ENCODE assay signal across 18 cellular contexts in the genomic region with DNA sequence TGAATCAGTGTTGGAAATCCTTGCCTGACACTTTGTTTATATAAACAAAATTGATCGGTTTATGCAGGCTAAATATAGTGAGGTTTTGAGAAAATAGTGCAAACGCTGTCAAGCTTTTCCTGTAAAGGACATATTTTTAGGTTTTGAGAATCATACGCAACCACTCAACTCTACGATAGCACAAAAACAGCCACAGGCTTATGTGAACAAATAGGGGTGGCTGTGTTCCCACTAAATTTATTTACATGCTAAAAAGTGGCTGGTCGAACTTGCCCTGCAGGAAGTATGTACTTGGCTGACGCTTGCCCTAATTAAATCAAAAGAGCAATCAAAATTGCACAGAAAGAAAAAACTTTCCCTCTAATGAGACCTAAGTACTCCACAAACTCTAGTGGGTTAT.
DNase-seq lines count a peak whose midpoint lies in the region; ATAC-seq and TF ChIP-seq lines count a peak whose summit lies in the region.
"Had no signal": no experiment of that assay in that cellular context is flagged by ENCODE, and none has a peak within 500 bp of the region (broad histone marks: within the 10 kb centered on the region; RNA-seq: fewer than 3 reads in every experiment).

No MANE protein-coding gene starts in this region.

- H3K36me3 Mint-ChIP-seq in CD4-positive, alpha-beta memory T cell = no peaks in the 10 kb centered on the region
- H3K36me3 Mint-ChIP-seq in T-helper 17 cell (ENCODE audit: low read depth) = no peaks in the 10 kb centered on the region
- H3K36me3 Mint-ChIP-seq: type B pancreatic cell had no signal

- peaks cover 4 to 16% (median 6%) of the 10 kb centered on the region in 4 donors for H3K4me1 Mint-ChIP-seq in CD4-positive, alpha-beta memory T cell
- H3K4me1 Mint-ChIP-seq in T-helper 17 cell = peaks cover 2% of the 10 kb centered on the region
- H3K4me1 Mint-ChIP-seq: neural crest cell had no signal

- TF ChIP-seq CTCF in left lung (IDR thresholded peaks at IDR 0.05) = no peak
- no peak for TF ChIP-seq CTCF in left ventricle myocardium inferior (IDR thresholded peaks at IDR 0.05; ENCODE audit: borderline replicate concordance)

- DNase-seq in DMS79 treated with DMSO at 0.1 percent for 48 hours (lab: John Stamatoyannopoulos, UW) = peak; percentile 32
- no peak for DNase-seq in DMS79 (lab: John Stamatoyannopoulos, UW)
- DNase-seq in CD4-positive, alpha-beta memory T cell = no peak
- DNase-seq in T-helper 17 cell = no peak
- DNase-seq in left lung = no peak
- DNase-seq in left ventricle myocardium inferior = no peak
- DNase-seq in stimulated activated CD4-positive, alpha-beta T cell treated with anti-CD3 and anti-CD28 coated beads, Interleukin-4, amount 100 ng/mL, for 24 hours = no peak
- DNase-seq: amygdala, islet precursor cell, NCI-H226, SIG-M5 had no signal

- H3K27me3 ChIP-seq in CD4-positive, alpha-beta memory T cell (ENCODE audit: insufficient read depth, low read length) = no peaks in the 10 kb centered on the region
- H3K27me3 ChIP-seq in left lung (no peaks in the 10 kb centered on the region), left ventricle myocardium inferior (ENCODE audit: low read depth) (no peaks in the 10 kb centered on the region)

- no peaks in the 10 kb centered on the region for H3K36me3 ChIP-seq in CD4-positive, alpha-beta memory T cell (ENCODE audit: insufficient read depth, low read length)
- H3K36me3 ChIP-seq in left lung (no peaks in the 10 kb centered on the region), left ventricle myocardium inferior (no peaks in the 10 kb centered on the region)
- H3K36me3 ChIP-seq: heart left ventricle had no signal

- intact Hi-C loops in CD4-positive, alpha-beta memory T cell (cut with micrococcal nuclease) = no loop called here
- intact Hi-C loops in left lung (cut with DNase I) (no loop called here), left ventricle myocardium inferior (cut with micrococcal nuclease) (no loop called here)

- peaks cover 11% of the 10 kb centered on the region for H3K4me1 ChIP-seq in CD4-positive, alpha-beta memory T cell (ENCODE audit: insufficient read depth, low read length)
- no peaks in the 10 kb centered on the region for H3K4me1 ChIP-seq in left lung
- peaks cover 9% of the 10 kb centered on the region for H3K4me1 ChIP-seq in left ventricle myocardium inferior

- ATAC-seq in T-helper 17 cell (peak; percentile 12), left lung (peak; percentile 61), GM18870 (IDR thresholded peaks at IDR 0.05; ENCODE audit: unreplicated experiment) (no peak)
- ATAC-seq: HCT116 had no signal

- H3K27ac ChIP-seq in CD4-positive, alpha-beta memory T cell (ENCODE audit: low read depth, low read length) = no peak overlapping the region
- no peak overlapping the region for H3K27ac ChIP-seq in left lung
- H3K27ac ChIP-seq in left ventricle myocardium inferior (replicated peaks) = no peak overlapping the region
- H3K27ac ChIP-seq: C4-2B, heart left ventricle, KMS-11 had no signal

- CTCF ChIA-PET in CD4-positive, alpha-beta memory T cell (lab: Charles Lee; ENCODE audit: partially characterized antibody) = interaction anchor here (1.0 kb wide), 1 partner anchor 38 kb away, joined by 3 read pairs; no protein-coding TSS in a partner anchor

- POLR2A ChIA-PET in CD4-positive, alpha-beta memory T cell (lab: Charles Lee; ENCODE audit: partially characterized antibody) = no interaction called here

- peaks cover 0 to 10% (median 2%) of the 10 kb centered on the region in 8 donors for H3K9me3 Mint-ChIP-seq in CD4-positive, alpha-beta memory T cell
- H3K9me3 Mint-ChIP-seq: neural crest cell, type B pancreatic cell had no signal

- no peaks in the 10 kb centered on the region for H3K9me3 ChIP-seq in CD4-positive, alpha-beta memory T cell (ENCODE audit: control insufficient read depth in 1 of 2, low read length in 2 of 2)
- H3K9me3 ChIP-seq in T-helper 17 cell (ENCODE audit: control insufficient read depth, low read length, poor library complexity, severe bottlenecking) (peaks cover 2% of the 10 kb centered on the region), left lung (no peaks in the 10 kb centered on the region), left ventricle myocardium inferior (replicated peaks) (no peaks in the 10 kb centered on the region)
- H3K9me3 ChIP-seq: heart left ventricle had no signal

- no peaks in the 10 kb centered on the region for H3K27me3 Mint-ChIP-seq in CD4-positive, alpha-beta memory T cell
- no peaks in the 10 kb centered on the region for H3K27me3 Mint-ChIP-seq in T-helper 17 cell

- H3K4me3 Mint-ChIP-seq in CD4-positive, alpha-beta memory T cell = peak overlapping the region in 4 of 8 donors; percentile 57 to 72 (median 69)
- no peak overlapping the region for H3K4me3 Mint-ChIP-seq in T-helper 17 cell
- H3K4me3 Mint-ChIP-seq: neural crest cell, type B pancreatic cell had no signal

- peak overlapping the region; percentile 18 to 90 (median 62) for H3K27ac Mint-ChIP-seq in CD4-positive, alpha-beta memory T cell
- H3K27ac Mint-ChIP-seq in T-helper 17 cell = no peak overlapping the region
- H3K27ac Mint-ChIP-seq: type B pancreatic cell had no signal

- no peak overlapping the region for H3K4me3 ChIP-seq in CD4-positive, alpha-beta memory T cell (ENCODE audit: low read length in 2 of 2)
- no peak overlapping the region for H3K4me3 ChIP-seq in left lung
- no peak overlapping the region for H3K4me3 ChIP-seq in left ventricle myocardium inferior
- H3K4me3 ChIP-seq: heart left ventricle had no signal
